ENCODE assay signal across 22 cellular contexts in the genomic region with DNA sequence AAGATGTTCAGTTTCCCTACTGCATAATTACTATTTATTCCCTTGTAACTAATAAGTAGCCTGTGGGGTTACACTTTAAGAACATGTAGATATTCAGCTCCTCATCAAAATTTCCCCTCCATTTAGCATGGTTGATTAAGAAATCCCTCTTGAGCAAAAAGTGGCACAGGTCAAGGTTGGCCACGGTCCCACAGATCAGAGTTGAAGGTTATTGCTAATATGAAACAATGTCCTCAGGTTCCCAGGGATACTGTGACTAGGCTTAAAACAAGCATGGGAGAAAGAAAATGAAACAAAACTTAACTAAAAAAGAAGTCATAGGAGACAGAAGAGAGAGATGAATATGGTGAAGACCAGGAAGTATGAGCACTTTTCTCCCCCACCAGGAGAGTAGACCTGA.
DNase-seq lines count a peak whose midpoint lies in the region; ATAC-seq, FAIRE-seq and TF ChIP-seq lines count a peak whose summit lies in the region.
"Had no signal": no experiment of that assay in that cellular context is flagged by ENCODE, and none has a peak within 500 bp of the region (broad histone marks: within the 10 kb centered on the region; RNA-seq: fewer than 3 reads in every experiment).

No MANE protein-coding gene starts in this region.

- H3K4me1 ChIP-seq in liver (ENCODE audit: control insufficient read depth in 4 of 4, insufficient read depth in 4 of 4, low read length in 3 of 4) (peaks cover 0 to 4% (median under 1%) of the 10 kb centered on the region in 4 donors), HepG2 (ENCODE audit: insufficient read depth, low read length) (no peaks in the 10 kb centered on the region), endodermal cell (ENCODE audit: control insufficient read depth, insufficient read depth, low read length) (no peaks in the 10 kb centered on the region), right lobe of liver (no peaks in the 10 kb centered on the region)
- H3K4me1 ChIP-seq: A549; BLaER1 treated with 17β-estradiol and CSF1 and Interleukin-3, amounts not matched to agents 10 nM and 100 nM; Caco-2 had no signal

- FAIRE-seq in HepG2 (lab: Jason Lieb, UNC): no peak
- FAIRE-seq: A549, D721Med, G401.6, GM12891 had no signal

- no peak overlapping the region for H3K4me3 Mint-ChIP-seq in endodermal cell
- H3K4me3 Mint-ChIP-seq: B cell; CD4-positive, alpha-beta T cell; CD8-positive, alpha-beta T cell had no signal

- H3K27me3 Mint-ChIP-seq in endodermal cell (ENCODE audit: insufficient read depth): peaks cover 10% of the 10 kb centered on the region

- TF ChIP-seq CTCF in liver (IDR thresholded peaks at IDR 0.05; ENCODE audit: low read depth, low read length, missing input control) (no peak), HepG2 (CRISPR knock-in tag; IDR thresholded peaks at IDR 0.05) (no peak), endodermal cell (conservative IDR thresholded peaks at IDR 0.05) (no peak), right lobe of liver (IDR thresholded peaks at IDR 0.05) (no peak)

- TF ChIP-seq POLR2A in HepG2 (IDR thresholded peaks at IDR 0.05; ENCODE audit: insufficient read depth in 1 of 2, low read depth in 2 of 2, low read length in 2 of 2): no peak
- TF ChIP-seq POLR2A in right lobe of liver (IDR thresholded peaks at IDR 0.05): no peak

- TF ChIP-seq RAD21 in liver (IDR thresholded peaks at IDR 0.05) (no peak), HepG2 (CRISPR knock-in tag; IDR thresholded peaks at IDR 0.05) (no peak)

- CTCF ChIA-PET in HepG2 (lab: Yijun Ruan, JAX; ENCODE audit: low intra/inter-chr PET ratio, low total read pairs): no interaction called here

- no peak overlapping the region for H3K4me2 ChIP-seq in HepG2 (ENCODE audit: low read depth, low read length)
- H3K4me2 ChIP-seq: A549; BLaER1 treated with 17β-estradiol and CSF1 and Interleukin-3, amounts not matched to agents 10 nM and 100 nM had no signal

- POLR2A ChIA-PET in HepG2 (lab: Yijun Ruan, JAX): no interaction called here

- BruUV-seq in HepG2 (replicated peaks; lab: Mats Ljungman, UMichigan): no TSS peak

- H3K4me3 ChIP-seq in liver (ENCODE audit: low read depth in 1 of 3, low read length in 3 of 3) (no peak overlapping the region), HepG2 (replicated peaks in 1 of 3; ENCODE audit: insufficient read depth in 1 of 3, low read depth in 2 of 3, low read length in 3 of 3) (no peak overlapping the region), endodermal cell (ENCODE audit: low read length) (no peak overlapping the region), right lobe of liver (no peak overlapping the region)
- H3K4me3 ChIP-seq: A549; BLaER1 treated with 17β-estradiol and CSF1 and Interleukin-3, amounts not matched to agents 10 nM and 100 nM had no signal

- H4K20me1 ChIP-seq in HepG2 (ENCODE audit: insufficient read depth, low read length): no peaks in the 10 kb centered on the region
- H4K20me1 ChIP-seq: BLaER1 treated with 17β-estradiol and CSF1 and Interleukin-3, amounts not matched to agents 10 nM and 100 nM had no signal

- no peak for TF ChIP-seq EP300 in HepG2 (IDR thresholded peaks at IDR 0.05; ENCODE audit: low read depth in 2 of 2, low read length in 2 of 2)
- TF ChIP-seq EP300 in HepG2 (CRISPR knock-in tag; IDR thresholded peaks at IDR 0.05; ENCODE audit: borderline replicate concordance): no peak

- no peaks in the 10 kb centered on the region for H3K9me3 ChIP-seq in liver (ENCODE audit: control insufficient read depth in 4 of 4, low read length in 3 of 4)
- no peaks in the 10 kb centered on the region for H3K9me3 ChIP-seq in HepG2 (ENCODE audit: low read length)
- peaks cover 5% of the 10 kb centered on the region for H3K9me3 ChIP-seq in endodermal cell (ENCODE audit: control insufficient read depth, low read length)
- H3K9me3 ChIP-seq in right lobe of liver: no peaks in the 10 kb centered on the region
- H3K9me3 ChIP-seq: A549, Caco-2 had no signal

- no peaks in the 10 kb centered on the region for H3K36me3 Mint-ChIP-seq in endodermal cell (ENCODE audit: low read depth)
- H3K36me3 Mint-ChIP-seq: CD8-positive, alpha-beta T cell had no signal

- 31% methylated on average over 1 of the region's 1 CpG for WGBS in liver
- WGBS in HepG2 (ENCODE audit: low lambda C conversion rate): 0% methylated on average over 1 of the region's 1 CpG
- WGBS in endodermal cell (ENCODE audit: insufficient coverage in 1 of 2, insufficient read length in 1 of 2), 2 experiments: 93% methylated on average over 1 of the region's 1 CpG; no CpG with 5 or more reads in 1 of the 2 experiments
- WGBS in right lobe of liver (ENCODE audit: insufficient coverage, low coverage, low lambda C conversion rate, missing lambda C conversion rate): 24% methylated on average over 1 of the region's 1 CpG

- H3K36me3 ChIP-seq in liver (ENCODE audit: control insufficient read depth in 4 of 4, insufficient read depth in 3 of 4, low read depth in 1 of 4, low read length in 3 of 4) (no peaks in the 10 kb centered on the region), HepG2 (replicated peaks in 1 of 2; ENCODE audit: control insufficient read depth in 1 of 2, insufficient read depth in 2 of 2, low read length in 2 of 2) (no peaks in the 10 kb centered on the region), endodermal cell (ENCODE audit: control insufficient read depth, insufficient read depth, low read length) (no peaks in the 10 kb centered on the region), right lobe of liver (no peaks in the 10 kb centered on the region)
- H3K36me3 ChIP-seq: BLaER1 treated with 17β-estradiol and CSF1 and Interleukin-3, amounts not matched to agents 10 nM and 100 nM had no signal

- H3K27me3 ChIP-seq in liver (ENCODE audit: control insufficient read depth in 4 of 4, insufficient read depth in 4 of 4, low read length in 3 of 4) (no peaks in the 10 kb centered on the region), HepG2 (ENCODE audit: control insufficient read depth in 1 of 2, insufficient read depth in 2 of 2, low read length in 2 of 2) (no peaks in the 10 kb centered on the region), endodermal cell (ENCODE audit: control insufficient read depth, insufficient read depth, low read length, poor library complexity, severe bottlenecking) (no peaks in the 10 kb centered on the region), right lobe of liver (no peaks in the 10 kb centered on the region)
- H3K27me3 ChIP-seq: BLaER1 treated with 17β-estradiol and CSF1 and Interleukin-3, amounts not matched to agents 10 nM and 100 nM had no signal

- intact Hi-C loops in HepG2 (cut with micrococcal nuclease; ENCODE audit: unreplicated experiment) (no loop called here), right lobe of liver (cut with DNase I) (no loop called here)

- peaks cover 4% of the 10 kb centered on the region for H3K9me3 Mint-ChIP-seq in endodermal cell
- H3K9me3 Mint-ChIP-seq: CD4-positive, alpha-beta T cell; CD8-positive, alpha-beta T cell had no signal

- no peaks in the 10 kb centered on the region for H3K79me2 ChIP-seq in HepG2 (ENCODE audit: insufficient read depth, low read length)

- in situ Hi-C loops in HepG2 (cut with HindIII; ENCODE audit: extremely low pct_ligation_motif_present, low pct_unique_long_range_greater_than_20kb): no loop called here

- no peak for ATAC-seq in HepG2
- ATAC-seq in right lobe of liver: peak in 3 of 4 donors; percentile 57 to 64 (median 60)
- ATAC-seq: A549; CD8-positive, alpha-beta T cell had no signal

- no peak for DNase-seq in HepG2 (ENCODE audit: low spot score)
- DNase-seq in endodermal cell: peak; percentile 2
- DNase-seq in right lobe of liver: peak in 1 of 3 donors; percentile 56
- no peak for DNase-seq in DMS53 treated with DMSO at 0.1 percent for 48 hours (lab: John Stamatoyannopoulos, UW; ENCODE audit: unreplicated experiment)
- DNase-seq in GM19238 (ENCODE audit: insufficient read length, low spot score): no peak
- DNase-seq: AML-193; Caco-2; Calu3; CD4-positive, alpha-beta T cell; CD8-positive, alpha-beta T cell; DMS79; DND-41; GF-D8 had no signal

- peaks cover 5% of the 10 kb centered on the region for H3K4me1 Mint-ChIP-seq in endodermal cell
- H3K4me1 Mint-ChIP-seq: B cell had no signal

- no peak overlapping the region for H2AFZ ChIP-seq in HepG2 (ENCODE audit: low read length)

- H3K9ac ChIP-seq in liver (ENCODE audit: low read depth in 1 of 2, low read length in 2 of 2) (no peak overlapping the region), HepG2 (ENCODE audit: insufficient read depth, low read depth, low read length) (no peak overlapping the region), endodermal cell (ENCODE audit: extremely low read depth, low read length, poor library complexity, severe bottlenecking) (no peak overlapping the region)
- H3K9ac ChIP-seq: BLaER1 treated with 17β-estradiol and CSF1 and Interleukin-3, amounts not matched to agents 10 nM and 100 nM had no signal

- no peak overlapping the region for H3K27ac Mint-ChIP-seq in endodermal cell
- H3K27ac Mint-ChIP-seq: B cell; CD4-positive, alpha-beta T cell; CD8-positive, alpha-beta T cell had no signal

- H3K27ac ChIP-seq in liver (ENCODE audit: low read depth in 1 of 2, low read length in 2 of 2) (no peak overlapping the region), HepG2 (ENCODE audit: extremely low read length, insufficient read depth, low read length) (no peak overlapping the region), endodermal cell (ENCODE audit: low read depth, low read length) (no peak overlapping the region), right lobe of liver (no peak overlapping the region)
- H3K27ac ChIP-seq: 22Rv1; A549; BLaER1 treated with 17β-estradiol and CSF1 and Interleukin-3, amounts not matched to agents 10 nM and 100 nM; C4-2B had no signal

TF ChIP-seq in liver, 16 proteins besides CTCF, POLR2A, EP300 and RAD21 (continues in another document):
- TF ChIP-seq FOXA2 (IDR thresholded peaks at IDR 0.05) (no peak), HNF4A (conservative IDR thresholded peaks at IDR 0.05) (peak; percentile 59 to 62), SP1 (IDR thresholded peaks at IDR 0.05) (no peak), FOXA1 (IDR thresholded peaks at IDR 0.05) (no peak), NR2F2 (IDR thresholded peaks at IDR 0.05) (peak; percentile 69), JUND (IDR thresholded peaks at IDR 0.05) (no peak)

TF ChIP-seq in HepG2, 621 proteins besides CTCF, POLR2A, EP300 and RAD21:
- no peak for TF ChIP-seq NFE2L2 (IDR thresholded peaks at IDR 0.05; ENCODE audit: low read length)
